27 cellular contexts compared by ENCODE assay signal in genomic region chr7:2253525-2254244, GRCh38.
"Had no signal": no experiment of that assay in that cellular context is flagged by ENCODE, and none has a peak within 500 bp of the region (broad histone marks: within the 10 kb centered on the region; RNA-seq: fewer than 3 reads in every experiment).

No MANE protein-coding gene starts in this region.

- H3K27me3 ChIP-seq: body of pancreas, cardiac muscle cell, gastroesophageal sphincter, neutrophil, ovary, right atrium auricular region, spleen, thyroid gland, upper lobe of right lung had no signal

- H3K36me3 Mint-ChIP-seq: natural killer cell treated with Interleukin-12 subunit alpha and Interleukin-12 subunit beta and Interleukin-15 and Interleukin-18, amount 100 ng/mL, for 72 hours had no signal

- FAIRE-seq: islet of Langerhans had no signal

- H3K9me3 ChIP-seq: body of pancreas, gastroesophageal sphincter, neutrophil, ovary, psoas muscle, right atrium auricular region, spleen, thyroid gland, upper lobe of right lung had no signal

- H3K27ac Mint-ChIP-seq: activated CD4-positive, alpha-beta T cell treated with anti-CD3 and anti-CD28 coated beads, Interleukin-2, amount 10 ng/mL, durations not matched to agents 24 days and 14 days; activated CD8-positive, alpha-beta memory T cell treated with anti-CD3 and anti-CD28 coated beads, Interleukin-2, amount 10 ng/mL, durations not matched to agents 7 days and 5 days; activated CD8-positive, alpha-beta T cell treated with anti-CD3 and anti-CD28 coated beads for 36 hours; natural killer cell treated with Interleukin-12 subunit alpha and Interleukin-12 subunit beta and Interleukin-15 and Interleukin-18, amount 100 ng/mL, for 72 hours; T-helper 17 cell had no signal

- H3K36me3 ChIP-seq: cardiac muscle cell, ovary had no signal

- H3K9me3 Mint-ChIP-seq: activated CD4-positive, alpha-beta T cell treated with anti-CD3 and anti-CD28 coated beads, Interleukin-2, amount 10 ng/mL, durations not matched to agents 24 days and 14 days; activated CD8-positive, alpha-beta T cell treated with anti-CD3 and anti-CD28 coated beads for 36 hours; activated naive CD4-positive, alpha-beta T cell treated with anti-CD3 and anti-CD28 coated beads, Interleukin-2, amount 50 U/mL, for 24 hours; natural killer cell treated with Interleukin-12 subunit alpha and Interleukin-12 subunit beta and Interleukin-15 and Interleukin-18, amount 100 ng/mL, for 72 hours had no signal

- H3K27me3 Mint-ChIP-seq: activated CD4-positive, alpha-beta T cell treated with anti-CD3 and anti-CD28 coated beads, Interleukin-2, amount 10 ng/mL, durations not matched to agents 24 days and 14 days; activated CD8-positive, alpha-beta memory T cell treated with anti-CD3 and anti-CD28 coated beads, Interleukin-2, amount 10 ng/mL, durations not matched to agents 7 days and 5 days; activated CD8-positive, alpha-beta T cell treated with anti-CD3 and anti-CD28 coated beads for 36 hours; activated naive CD4-positive, alpha-beta T cell treated with anti-CD3 and anti-CD28 coated beads, Interleukin-2, amount 50 U/mL, for 24 hours; natural killer cell treated with Interleukin-12 subunit alpha and Interleukin-12 subunit beta and Interleukin-15 and Interleukin-18, amount 100 ng/mL, for 72 hours; T-helper 17 cell had no signal

- H3K27ac ChIP-seq: body of pancreas, cardiac muscle cell, gastroesophageal sphincter, neutrophil, ovary, psoas muscle, right atrium auricular region, thyroid gland, upper lobe of right lung had no signal

- DNase-seq: activated CD4-positive, alpha-beta T cell treated with anti-CD3 and anti-CD28 coated beads, Interleukin-2, amount 10 ng/mL, durations not matched to agents 24 days and 14 days; activated CD8-positive, alpha-beta memory T cell treated with anti-CD3 and anti-CD28 coated beads, Interleukin-2, amount 10 ng/mL, durations not matched to agents 7 days and 5 days; activated CD8-positive, alpha-beta T cell treated with anti-CD3 and anti-CD28 coated beads for 36 hours; activated gamma-delta T cell treated with Interleukin-2 at 50 U/mL for 16 hours; anterior cingulate cortex; body of pancreas; dermis blood vessel endothelial cell; head of caudate nucleus; left ventricle myocardium superior; mammary epithelial cell; ovary; psoas muscle; spleen; stimulated activated CD4-positive, alpha-beta T cell treated with anti-CD3 and anti-CD28 coated beads, Interleukin-4, amount 100 ng/mL, for 1 hour; stimulated activated naive CD8-positive, alpha-beta T cell treated with anti-CD3 and anti-CD28 coated beads, Interleukin-15, Interleukin-2, amounts not matched to agents 100 U/mL and 50 U/mL, for 24 hours; substantia nigra; T-helper 17 cell; thyroid gland had no signal

- H3K4me1 ChIP-seq: body of pancreas, psoas muscle, thyroid gland had no signal

- H3K4me3 ChIP-seq: body of pancreas, cardiac muscle cell, gastroesophageal sphincter, ovary, psoas muscle, right atrium auricular region, spleen, thyroid gland, upper lobe of right lung had no signal

- ATAC-seq: activated CD4-positive, CD25-positive, alpha-beta regulatory T cell treated with anti-CD3 and anti-CD28 coated beads, Interleukin-2, amount 50 U/mL, for 24 hours; activated CD8-positive, alpha-beta memory T cell treated with anti-CD3 and anti-CD28 coated beads, Interleukin-2, amount 10 ng/mL, durations not matched to agents 7 days and 5 days; activated CD8-positive, alpha-beta T cell treated with anti-CD3 and anti-CD28 coated beads for 36 hours; body of pancreas; gastroesophageal sphincter; left ventricle myocardium superior; natural killer cell treated with Interleukin-12 subunit alpha and Interleukin-12 subunit beta and Interleukin-15 and Interleukin-18, amount 100 ng/mL, for 72 hours; psoas muscle; stimulated activated naive CD8-positive, alpha-beta T cell treated with anti-CD3 and anti-CD28 coated beads, Interleukin-15, Interleukin-2, amounts not matched to agents 100 U/mL and 50 U/mL, for 24 hours; T-helper 17 cell had no signal

- H3K4me3 Mint-ChIP-seq: activated CD4-positive, alpha-beta T cell treated with anti-CD3 and anti-CD28 coated beads, Interleukin-2, amount 10 ng/mL, durations not matched to agents 24 days and 14 days; activated CD8-positive, alpha-beta memory T cell treated with anti-CD3 and anti-CD28 coated beads, Interleukin-2, amount 10 ng/mL, durations not matched to agents 7 days and 5 days; activated CD8-positive, alpha-beta T cell treated with anti-CD3 and anti-CD28 coated beads for 36 hours; activated naive CD4-positive, alpha-beta T cell treated with anti-CD3 and anti-CD28 coated beads, Interleukin-2, amount 50 U/mL, for 24 hours; natural killer cell treated with Interleukin-12 subunit alpha and Interleukin-12 subunit beta and Interleukin-15 and Interleukin-18, amount 100 ng/mL, for 72 hours had no signal
